Comparison of ENCODE assay signal across 8 cellular contexts in the genomic region with DNA sequence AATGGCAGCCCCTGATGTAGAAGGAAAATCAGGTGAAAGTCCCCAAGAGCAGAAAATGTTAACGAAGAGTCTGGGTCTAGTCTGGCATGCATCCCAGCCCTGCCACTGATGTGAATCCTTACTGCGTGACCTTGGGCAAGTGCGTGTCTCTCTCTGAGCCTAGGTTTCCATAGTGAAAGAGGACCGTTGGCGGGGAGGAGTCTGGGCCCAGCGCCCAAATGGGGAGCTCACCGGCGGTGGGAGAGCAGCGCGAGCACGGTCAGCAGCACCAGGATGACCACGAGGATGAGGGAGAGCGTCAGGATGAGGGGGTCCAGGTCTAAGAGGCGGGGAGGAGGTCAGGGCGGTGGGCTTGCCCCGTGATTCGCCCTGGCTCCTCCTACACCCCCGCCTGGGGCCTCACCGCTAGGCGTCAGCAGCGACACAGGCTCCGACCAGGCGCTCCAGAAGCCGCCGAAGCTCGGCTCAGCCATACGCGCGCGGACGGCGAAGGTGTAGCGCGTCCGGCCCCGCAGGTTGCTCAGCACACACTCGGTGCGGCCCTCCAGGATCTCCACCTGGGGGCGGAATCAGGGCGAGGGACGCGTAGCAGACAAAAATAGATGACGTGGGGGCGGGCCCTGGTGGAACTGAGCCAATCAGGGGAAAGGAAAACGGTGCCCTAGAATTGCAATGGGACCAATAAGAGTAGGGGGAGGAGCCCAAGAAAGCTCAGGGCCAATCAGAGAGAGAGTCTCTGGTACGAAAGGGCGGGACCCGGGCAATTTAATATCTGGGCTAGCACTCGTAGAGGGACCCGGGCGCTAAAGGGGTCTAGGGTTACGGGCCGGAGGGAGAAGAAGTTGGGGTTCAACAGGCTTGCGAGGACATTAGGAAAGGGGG. TPM values are rescaled to one million over a fixed set of nuclear protein-coding genes. Genes with fewer than 3 reads are reported as not detected.
DNase-seq lines count a peak whose midpoint lies in the region; ATAC-seq and TF ChIP-seq lines count a peak whose summit lies in the region.

No MANE protein-coding gene starts in this region.

- ATAC-seq in GM23338 = peak; percentile 68

- peak; percentile 60 to 74 for TF ChIP-seq CTCF in GM23338 (conservative IDR thresholded peaks at IDR 0.05; ENCODE audit: low read depth in 2 of 2)

- CTCF ChIA-PET in activated naive CD4-positive, alpha-beta T cell treated with anti-CD3 and anti-CD28 coated beads for 36 hours (lab: Charles Lee) = interaction anchor here (0.6 to 2.1 kb wide), 24 partner anchors 10 to 1882 kb away, joined by 3 to 21 read pairs (median 4); a partner anchor contains a TSS

- H4K20me1 ChIP-seq in GM23338 (replicated peaks; ENCODE audit: insufficient read depth) = no peaks in the 10 kb centered on the region

- H3K27me3 ChIP-seq in GM23338 (ENCODE audit: insufficient read depth) (no peaks in the 10 kb centered on the region), SJSA1 (replicated peaks) (peaks cover 12% of the 10 kb centered on the region)

- DNase-seq in ELR (ENCODE audit: low read depth) = peak; percentile 99
- DNase-seq in GM23338 (ENCODE audit: low spot score) = peak; percentile 100
- peak; percentile 98 for DNase-seq in Kasumi-1 (lab: John Stamatoyannopoulos, UW)
- peak; percentile 96 to 99 for DNase-seq in SJSA1 (ENCODE audit: low read depth in 1 of 2, low spot score in 2 of 2)
- DNase-seq in activated naive CD4-positive, alpha-beta T cell treated with anti-CD3 and anti-CD28 coated beads for 36 hours = peak; percentile 98
- DNase-seq in germinal center (ENCODE audit: low spot score) = peak; percentile 99
- peak; percentile 89 for DNase-seq in occipital lobe (lab: John Stamatoyannopoulos, UW)

- H3K4me3 ChIP-seq in GM23338 = peak overlapping the region; percentile 58
- H3K4me3 ChIP-seq in SJSA1 = peak overlapping the region; percentile 48

- H3K27me3 Mint-ChIP-seq in GM23338 (ENCODE audit: insufficient read depth, low read depth, poor library complexity) = peaks cover 13% of the 10 kb centered on the region
- peaks cover 8% of the 10 kb centered on the region for H3K27me3 Mint-ChIP-seq in activated naive CD4-positive, alpha-beta T cell treated with anti-CD3 and anti-CD28 coated beads for 36 hours (ENCODE audit: low read depth)

- intact Hi-C loops in activated naive CD4-positive, alpha-beta T cell treated with anti-CD3 and anti-CD28 coated beads for 36 hours (cut with micrococcal nuclease) = loop anchor here (1.0 to 2.0 kb wide), 7 partner anchors 35 to 206 kb away; a partner anchor contains a TSS

- H3K4me2 ChIP-seq in GM23338 = peak overlapping the region; percentile 92

- H3K9me3 Mint-ChIP-seq in GM23338 = peaks cover 3% of the 10 kb centered on the region; the same call in 1 of the 3 replicates
- no peaks in the 10 kb centered on the region for H3K9me3 Mint-ChIP-seq in activated naive CD4-positive, alpha-beta T cell treated with anti-CD3 and anti-CD28 coated beads for 36 hours

- H2AFZ ChIP-seq in GM23338 = peak overlapping the region; percentile 74

- H3K27ac Mint-ChIP-seq in GM23338 = peak overlapping the region; percentile 99
- peak overlapping the region; percentile 92 for H3K27ac Mint-ChIP-seq in activated naive CD4-positive, alpha-beta T cell treated with anti-CD3 and anti-CD28 coated beads for 36 hours

- no peaks in the 10 kb centered on the region for H3K9me2 ChIP-seq in GM23338 (ENCODE audit: insufficient read depth)

- peak overlapping the region; percentile 94 for H3K4me3 Mint-ChIP-seq in GM23338
- peak overlapping the region; percentile 85 for H3K4me3 Mint-ChIP-seq in activated naive CD4-positive, alpha-beta T cell treated with anti-CD3 and anti-CD28 coated beads for 36 hours

- H3K9me3 ChIP-seq in SJSA1 (replicated peaks) = no peaks in the 10 kb centered on the region

- H3K27ac ChIP-seq in GM23338 (ENCODE audit: low read depth) = peak overlapping the region; percentile 96
- H3K27ac ChIP-seq in SJSA1 = peak overlapping the region; percentile 53
- H3K27ac ChIP-seq in temporal lobe (ENCODE audit: low read depth, low read length) = peak overlapping the region; percentile 95

- H3K36me3 Mint-ChIP-seq in GM23338 (ENCODE audit: low read depth) = peaks cover 9% of the 10 kb centered on the region; the same call in 2 of the 3 replicates
- peaks cover 7% of the 10 kb centered on the region for H3K36me3 Mint-ChIP-seq in activated naive CD4-positive, alpha-beta T cell treated with anti-CD3 and anti-CD28 coated beads for 36 hours (ENCODE audit: low read depth)

- H3K79me2 ChIP-seq in GM23338 (replicated peaks; ENCODE audit: insufficient read depth) = peaks cover 7% of the 10 kb centered on the region; the same call in 1 of the 2 replicates

- peaks cover 6% of the 10 kb centered on the region for H3K4me1 ChIP-seq in GM23338 (ENCODE audit: insufficient read depth)
- peaks cover 55% of the 10 kb centered on the region for H3K4me1 ChIP-seq in SJSA1 (replicated peaks)

- H3F3A ChIP-seq in GM23338 (replicated peaks; ENCODE audit: low read depth) = peaks cover 19% of the 10 kb centered on the region

- H3K36me3 ChIP-seq in GM23338 (ENCODE audit: insufficient read depth) (no peaks in the 10 kb centered on the region), SJSA1 (no peaks in the 10 kb centered on the region)

- peaks cover 25% of the 10 kb centered on the region for H3K4me1 Mint-ChIP-seq in GM23338
- peaks cover 52% of the 10 kb centered on the region for H3K4me1 Mint-ChIP-seq in activated naive CD4-positive, alpha-beta T cell treated with anti-CD3 and anti-CD28 coated beads for 36 hours (ENCODE audit: low read depth)

RNA-seq across cellular contexts. Expression of a gene that starts 3.2 kb away (rescaled TPM):
- 6.8 and 12.0 TPM in 2 replicates for total RNA-seq in GM23338 (2014; rRNA removed; shearing (Covaris generic))
- 9.1 and 9.2 TPM in 2 replicates for polyA plus RNA-seq in GM23338 (2016; fragmentation: Nextera tagmentation; extraction: Ambion mirVana)
- 2.6 and 4.5 TPM in 2 replicates for total RNA-seq in SJSA1 (2014; rRNA removed; shearing (Covaris generic))
- total RNA-seq in activated naive CD4-positive, alpha-beta T cell treated with anti-CD3 and anti-CD28 coated beads for 36 hours = 1 to 10 TPM; 3.9 to 4.3 TPM
- total RNA-seq in occipital lobe (4.8 TPM), temporal lobe (2.7 TPM)

RNA-seq across cellular contexts. Expression of a gene that starts 6.4 kb away (rescaled TPM):
- total RNA-seq in GM23338 (2014; rRNA removed; shearing (Covaris generic)) = 2.1 and 4.1 TPM in 2 replicates
- 6.1 and 6.6 TPM in 2 replicates for polyA plus RNA-seq in GM23338 (2016; fragmentation: Nextera tagmentation; extraction: Ambion mirVana)
- total RNA-seq in SJSA1 (2014; rRNA removed; shearing (Covaris generic)) = 0.38 and 0.79 TPM in 2 replicates
- 1 to 10 TPM; 1.1 to 2.1 TPM for total RNA-seq in activated naive CD4-positive, alpha-beta T cell treated with anti-CD3 and anti-CD28 coated beads for 36 hours
- 1.6 TPM for total RNA-seq in occipital lobe
- 0.25 TPM for total RNA-seq in temporal lobe

RNA-seq across cellular contexts. Expression of a gene that starts 25.7 kb away (rescaled TPM):
- 5.7 and 12.0 TPM in 2 replicates for total RNA-seq in GM23338 (2014; rRNA removed; shearing (Covaris generic))
- 5.0 and 9.0 TPM in 2 replicates for polyA plus RNA-seq in GM23338 (2016; fragmentation: Nextera tagmentation; extraction: Ambion mirVana)
- total RNA-seq in SJSA1 (2014; rRNA removed; shearing (Covaris generic)) = 22.3 and 22.5 TPM in 2 replicates
- total RNA-seq in activated naive CD4-positive, alpha-beta T cell treated with anti-CD3 and anti-CD28 coated beads for 36 hours = 1 to 10 TPM; 2.6 to 2.8 TPM
- total RNA-seq in occipital lobe = 28.2 TPM
- total RNA-seq in temporal lobe = 47.2 TPM

RNA-seq across cellular contexts. Expression of a gene that starts 34.6 kb away (rescaled TPM):
- total RNA-seq in GM23338 (2014; rRNA removed; shearing (Covaris generic)) = 3.4 and 3.5 TPM in 2 replicates
- 5.1 and 6.2 TPM in 2 replicates for polyA plus RNA-seq in GM23338 (2016; fragmentation: Nextera tagmentation; extraction: Ambion mirVana)
- 5.1 and 7.3 TPM in 2 replicates for total RNA-seq in SJSA1 (2014; rRNA removed; shearing (Covaris generic))
- 10 to 100 TPM; 15.2 to 16.5 TPM for total RNA-seq in activated naive CD4-positive, alpha-beta T cell treated with anti-CD3 and anti-CD28 coated beads for 36 hours
- total RNA-seq in occipital lobe (2.3 TPM), temporal lobe (3.2 TPM)

RNA-seq across cellular contexts. Expression of a gene that starts 34.8 kb away (rescaled TPM):
- 223 and 293 TPM in 2 replicates for total RNA-seq in GM23338 (2014; rRNA removed; shearing (Covaris generic))
- polyA plus RNA-seq in GM23338 (2016; fragmentation: Nextera tagmentation; extraction: Ambion mirVana) = 114 and 123 TPM in 2 replicates
- 113 and 138 TPM in 2 replicates for total RNA-seq in SJSA1 (2014; rRNA removed; shearing (Covaris generic))
- total RNA-seq in activated naive CD4-positive, alpha-beta T cell treated with anti-CD3 and anti-CD28 coated beads for 36 hours = 10 to 100 TPM; 21.4 to 24.2 TPM
- total RNA-seq in occipital lobe (28.7 TPM), temporal lobe (33.7 TPM)

Comparison
In these comparisons a context has a peak if more than half of its experiments do, and no peak if none do; other contexts are left out.
1. Peak in every context shown above with its lines: DNase-seq, ATAC-seq, H3K4me3 ChIP-seq and H3K27ac ChIP-seq.